ENCODE assay signal across 9 cellular contexts in the genomic region with DNA sequence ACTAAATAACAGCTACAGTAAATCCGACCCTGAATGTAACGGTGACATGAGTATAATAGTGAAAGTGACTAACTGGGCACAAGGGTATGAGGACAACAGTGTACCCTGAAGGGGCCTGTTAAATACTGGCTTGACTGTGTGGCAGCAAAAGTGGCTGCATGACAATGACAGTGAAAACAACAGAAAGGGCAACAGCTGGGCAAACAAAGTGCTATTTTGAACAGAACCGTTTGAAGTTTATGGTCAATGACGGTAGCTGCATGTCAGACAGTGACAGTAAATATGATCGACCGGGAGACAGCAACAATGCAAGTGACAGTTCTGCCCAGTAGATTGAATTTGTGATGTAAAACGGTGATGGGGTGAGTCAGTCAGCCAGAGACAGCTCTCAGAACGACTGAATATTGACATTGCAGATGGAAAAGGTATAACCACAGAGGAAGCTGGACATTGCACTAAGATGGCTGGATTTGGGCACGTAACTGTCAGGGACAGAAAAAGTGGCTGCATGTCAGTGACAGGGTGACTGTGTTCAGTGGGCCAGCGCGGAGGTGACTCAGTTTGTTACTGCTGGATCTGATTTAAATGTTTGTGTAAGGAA. TPM values are rescaled to one million over a fixed set of nuclear protein-coding genes. Genes with fewer than 3 reads are reported as not detected.
DNase-seq lines count a peak whose midpoint lies in the region; FAIRE-seq and TF ChIP-seq lines count a peak whose summit lies in the region.
"Had no signal": no experiment of that assay in that cellular context is flagged by ENCODE, and none has a peak within 500 bp of the region (broad histone marks: within the 10 kb centered on the region; RNA-seq: fewer than 3 reads in every experiment).

No MANE protein-coding gene starts in this region.

- no peak for TF ChIP-seq CTCF in brain (conservative IDR thresholded peaks at IDR 0.05)
- TF ChIP-seq CTCF in WERI-Rb-1 (IDR thresholded peaks at IDR 0.05; ENCODE audit: low read depth, low read length): no peak
- TF ChIP-seq CTCF in kidney (IDR thresholded peaks at IDR 0.05; ENCODE audit: borderline replicate concordance, extremely low read depth, insufficient read depth): no peak

- no peaks in the 10 kb centered on the region for H3K9me3 ChIP-seq in trophoblast cell (ENCODE audit: insufficient read depth, low read depth, low read length)
- no peaks in the 10 kb centered on the region for H3K9me3 ChIP-seq in WERI-Rb-1 (ENCODE audit: severe bottlenecking)
- H3K9me3 ChIP-seq in kidney (ENCODE audit: control insufficient read depth in 1 of 2, low read length in 2 of 2): no peaks in the 10 kb centered on the region

- no peaks in the 10 kb centered on the region for H3K27me3 ChIP-seq in trophoblast cell (ENCODE audit: insufficient read depth, low read length)
- no peaks in the 10 kb centered on the region for H3K27me3 ChIP-seq in WERI-Rb-1 (ENCODE audit: insufficient read depth, low read depth, severe bottlenecking)

- peak overlapping the region; percentile 100 for H2AK5ac ChIP-seq in trophoblast cell (ENCODE audit: low read length)

- H3K4me1 Mint-ChIP-seq in brain: peaks cover 75% of the 10 kb centered on the region

- peaks cover 5% of the 10 kb centered on the region for H3K79me2 ChIP-seq in trophoblast cell (ENCODE audit: control insufficient read depth, insufficient read depth, low read length, poor library complexity)

- no peak overlapping the region for H3K4me2 ChIP-seq in trophoblast cell (ENCODE audit: low read length)

- H3K27me3 Mint-ChIP-seq in brain: peaks cover 6% of the 10 kb centered on the region

- peaks cover 0 to 10% (median 0%) of the 10 kb centered on the region in 5 experiments for H3K9me3 Mint-ChIP-seq in brain

- H3K4me1 ChIP-seq in trophoblast cell (ENCODE audit: control insufficient read depth in 1 of 2, insufficient read depth in 2 of 2, low read length in 2 of 2) (peaks cover 14 to 30% of the 10 kb centered on the region in 2 experiments), kidney (ENCODE audit: control insufficient read depth in 1 of 2, insufficient read depth in 1 of 2, low read depth in 1 of 2, low read length in 2 of 2) (peaks cover 9 to 14% of the 10 kb centered on the region in 2 donors)

- intact Hi-C loops in kidney (cut with DNase I): no loop called here

- H3K14ac ChIP-seq in trophoblast cell (ENCODE audit: low read length): peak overlapping the region; percentile 95

- peak overlapping the region; percentile 81 to 93 (median 91) for H3K4me3 Mint-ChIP-seq in brain

- H3K27ac ChIP-seq in trophoblast cell (ENCODE audit: low read depth, low read length) (peak overlapping the region; percentile 57), WERI-Rb-1 (no peak overlapping the region), kidney (ENCODE audit: low read depth in 2 of 2, low read length in 2 of 2) (no peak overlapping the region)

- H3K18ac ChIP-seq in trophoblast cell (ENCODE audit: low read length): peak overlapping the region; percentile 90

- H2BK120ac ChIP-seq in trophoblast cell (ENCODE audit: insufficient read depth, low read length, poor library complexity): peak overlapping the region; percentile 93

- H3K4me3 ChIP-seq in trophoblast cell (ENCODE audit: low read depth, low read length) (no peak overlapping the region), WERI-Rb-1 (ENCODE audit: low read depth, low read length) (no peak overlapping the region), kidney (ENCODE audit: low read length in 2 of 2) (no peak overlapping the region)

- H3K79me1 ChIP-seq in trophoblast cell (ENCODE audit: low read length): peaks cover 30% of the 10 kb centered on the region

- DNase-seq in NCI-H2196 (lab: John Stamatoyannopoulos, UW; ENCODE audit: unreplicated experiment): peak; percentile 7
- no peak for DNase-seq in NCI-H2196 treated with DMSO at 0.1 percent for 48 hours (lab: John Stamatoyannopoulos, UW; ENCODE audit: unreplicated experiment)
- peak; percentile 87 for DNase-seq in NCI-H345 treated with DMSO at 0.1 percent for 48 hours (lab: John Stamatoyannopoulos, UW; ENCODE audit: unreplicated experiment)
- DNase-seq in trophoblast cell: no peak
- no peak for DNase-seq in WERI-Rb-1
- no peak for DNase-seq in kidney
- no peak for DNase-seq in activated CD4-positive, CD25-positive, alpha-beta regulatory T cell treated with anti-CD3 and anti-CD28 coated beads, Interleukin-2, amount 50 U/mL, for 72 hours

- peak overlapping the region; percentile 99 for H2BK12ac ChIP-seq in trophoblast cell (ENCODE audit: low read length)

- peak overlapping the region; percentile 98 for H4K91ac ChIP-seq in trophoblast cell (ENCODE audit: low read depth, low read length)

- H4K12ac ChIP-seq in trophoblast cell (ENCODE audit: low read depth, low read length): peak overlapping the region; percentile 27

- FAIRE-seq in kidney (lab: Jason Lieb, UNC): no peak
- FAIRE-seq: A204.1 had no signal

- H2AFZ ChIP-seq in trophoblast cell (ENCODE audit: insufficient read depth, low read length, poor library complexity): peak overlapping the region; percentile 54

- peak overlapping the region; percentile 86 for H3K4ac ChIP-seq in trophoblast cell (ENCODE audit: low read depth, low read length)

- H3K9ac ChIP-seq in trophoblast cell (ENCODE audit: low read length) (no peak overlapping the region), kidney (ENCODE audit: low read length in 2 of 2) (no peak overlapping the region)

- peak overlapping the region; percentile 75 to 98 (median 95) for H3K27ac Mint-ChIP-seq in brain

- H4K8ac ChIP-seq in trophoblast cell (ENCODE audit: low read depth, low read length): peak overlapping the region; percentile 92

- no peaks in the 10 kb centered on the region for H3K36me3 Mint-ChIP-seq in brain

- no CpG with 5 or more reads among the region's 11 CpGs for WGBS in trophoblast cell (ENCODE audit: extremely low coverage, insufficient coverage, insufficient read length)

- no peak overlapping the region for H2BK5ac ChIP-seq in trophoblast cell (ENCODE audit: low read depth, low read length, poor library complexity)

- H3K23ac ChIP-seq in trophoblast cell (ENCODE audit: low read length): no peak overlapping the region

- H3K36me3 ChIP-seq in trophoblast cell (ENCODE audit: control insufficient read depth in 1 of 2, insufficient read depth in 2 of 2, low read length in 2 of 2) (no peaks in the 10 kb centered on the region), WERI-Rb-1 (peaks cover 4% of the 10 kb centered on the region; the same call in 1 of the 2 replicates), kidney (ENCODE audit: control insufficient read depth in 1 of 2, insufficient read depth in 2 of 2, low read length in 2 of 2) (no peaks in the 10 kb centered on the region)

RNA-seq across cellular contexts. Expression of gene ZBTB40, which starts 1.1 kb away (rescaled TPM):
- polyA plus RNA-seq in brain (ENCODE audit: insufficient read depth, low read depth, low replicate concordance) (13.5 TPM), kidney (ENCODE audit: insufficient read depth, low read depth, low replicate concordance) (4.3 TPM)
- polyA plus RNA-seq in trophoblast cell (2013): 11.0 and 11.3 TPM in 2 replicates
- total RNA-seq in kidney: 17.4 TPM

Comparison
In these comparisons a context has a peak if more than half of its experiments do, and no peak if none do; other contexts are left out.
1. DNase-seq: peak in NCI-H2196 (single experiment) and NCI-H345 treated with DMSO at 0.1 percent for 48 hours (single experiment); none in NCI-H2196 treated with DMSO at 0.1 percent for 48 hours (single experiment), trophoblast cell (0 of 2), WERI-Rb-1 (single experiment), kidney (single experiment) and activated CD4-positive, CD25-positive, alpha-beta regulatory T cell treated with anti-CD3 and anti-CD28 coated beads, Interleukin-2, amount 50 U/mL, for 72 hours (single experiment).